In the genomic region with DNA sequence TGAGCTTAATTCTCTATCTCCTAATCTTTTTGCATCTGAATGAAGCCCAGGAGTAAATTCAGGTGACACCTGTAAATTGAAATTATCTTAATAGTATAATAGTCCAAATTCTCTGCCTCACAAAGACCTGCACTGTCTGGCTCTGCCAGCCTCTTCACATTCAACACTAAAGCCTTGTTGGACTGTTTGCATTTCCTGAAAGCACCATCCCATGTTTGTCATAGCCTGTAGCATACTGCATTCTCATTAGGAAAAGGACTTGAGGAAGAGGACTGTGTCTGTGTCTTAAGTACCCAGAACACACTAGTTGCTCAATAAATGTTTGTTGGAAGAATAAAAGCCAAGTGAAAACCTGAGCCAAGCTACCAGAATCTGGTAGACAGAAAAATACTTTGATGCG, we compare ENCODE assay signal across 24 cellular contexts.
"Had no signal": no experiment of that assay in that cellular context is flagged by ENCODE, and none has a peak within 500 bp of the region (broad histone marks: within the 10 kb centered on the region; RNA-seq: fewer than 3 reads in every experiment).

No MANE protein-coding gene starts in this region.

- H3K9ac ChIP-seq: KMS-11 had no signal

- H3K4me1 ChIP-seq: SJSA1 had no signal

- H3K4me2 ChIP-seq: KMS-11 had no signal

- H3K4me3 ChIP-seq: cardiac muscle cell, SJSA1 had no signal

- FAIRE-seq: astrocyte, RCC 7860 had no signal

- H3K9me3 ChIP-seq: SJSA1 had no signal

- ATAC-seq: activated CD8-positive, alpha-beta memory T cell treated with anti-CD3 and anti-CD28 coated beads, Interleukin-2, amount 10 ng/mL, durations not matched to agents 7 days and 5 days; activated naive CD4-positive, alpha-beta T cell treated with anti-CD3 and anti-CD28 coated beads, Interleukin-2, amount 50 U/mL, for 72 hours; activated naive CD8-positive, alpha-beta T cell treated with anti-CD3 and anti-CD28 coated beads, Interleukin-2, amount 50 U/mL, for 24 hours had no signal

- H3K27ac ChIP-seq: cardiac muscle cell, KMS-11, SJSA1 had no signal

- H3K27me3 ChIP-seq: cardiac muscle cell, SJSA1 had no signal

- DNase-seq: activated B cell treated with CpG ODN at 0.5 μM for 24 hours; activated CD4-positive, alpha-beta T cell treated with anti-CD3 and anti-CD28 coated beads for 1 hour; activated CD4-positive, alpha-beta T cell treated with anti-CD3 and anti-CD28 coated beads, Interleukin-2, amount 10 ng/mL, durations not matched to agents 24 days and 14 days; activated CD4-positive, alpha-beta T cell treated with anti-CD3 and anti-CD28 coated beads, Interleukin-2, amount 50 U/mL, for 48 hours; activated CD8-positive, alpha-beta memory T cell treated with anti-CD3 and anti-CD28 coated beads, Interleukin-2, amount 10 ng/mL, durations not matched to agents 7 days and 5 days; activated effector memory CD4-positive, alpha-beta T cell treated with anti-CD3 and anti-CD28 coated beads, Interleukin-2, amount 50 U/mL, for 16 hours; activated naive CD4-positive, alpha-beta T cell treated with Interleukin-2 at 50 U/mL for 16 hours; activated naive CD8-positive, alpha-beta T cell treated with anti-CD3 and anti-CD28 coated beads, Interleukin-2, amount 50 U/mL, for 24 hours; activated T-cell treated with anti-CD3 and anti-CD28 coated beads, Interleukin-2, amount 50 U/mL, for 24 hours; amniotic stem cell; cerebellar nuclear complex; MV-4-11; NCI-H1105; NCI-H1694; NCI-H2081; NCI-H510A treated with DMSO at 0.1 percent for 48 hours; NCI-H69; SHP77 had no signal
